In genomic region chr21:44455524-44456206, GRCh38 we compare ENCODE assay signal across 2 cellular contexts.
TF ChIP-seq lines count a peak whose summit lies in the region.

No MANE protein-coding gene starts in this region.

TF ChIP-seq in HEK293, 187 proteins besides CTCF, POLR2A, EP300 and RAD21 (continued from another document):
- TF ChIP-seq, protein P1, sequence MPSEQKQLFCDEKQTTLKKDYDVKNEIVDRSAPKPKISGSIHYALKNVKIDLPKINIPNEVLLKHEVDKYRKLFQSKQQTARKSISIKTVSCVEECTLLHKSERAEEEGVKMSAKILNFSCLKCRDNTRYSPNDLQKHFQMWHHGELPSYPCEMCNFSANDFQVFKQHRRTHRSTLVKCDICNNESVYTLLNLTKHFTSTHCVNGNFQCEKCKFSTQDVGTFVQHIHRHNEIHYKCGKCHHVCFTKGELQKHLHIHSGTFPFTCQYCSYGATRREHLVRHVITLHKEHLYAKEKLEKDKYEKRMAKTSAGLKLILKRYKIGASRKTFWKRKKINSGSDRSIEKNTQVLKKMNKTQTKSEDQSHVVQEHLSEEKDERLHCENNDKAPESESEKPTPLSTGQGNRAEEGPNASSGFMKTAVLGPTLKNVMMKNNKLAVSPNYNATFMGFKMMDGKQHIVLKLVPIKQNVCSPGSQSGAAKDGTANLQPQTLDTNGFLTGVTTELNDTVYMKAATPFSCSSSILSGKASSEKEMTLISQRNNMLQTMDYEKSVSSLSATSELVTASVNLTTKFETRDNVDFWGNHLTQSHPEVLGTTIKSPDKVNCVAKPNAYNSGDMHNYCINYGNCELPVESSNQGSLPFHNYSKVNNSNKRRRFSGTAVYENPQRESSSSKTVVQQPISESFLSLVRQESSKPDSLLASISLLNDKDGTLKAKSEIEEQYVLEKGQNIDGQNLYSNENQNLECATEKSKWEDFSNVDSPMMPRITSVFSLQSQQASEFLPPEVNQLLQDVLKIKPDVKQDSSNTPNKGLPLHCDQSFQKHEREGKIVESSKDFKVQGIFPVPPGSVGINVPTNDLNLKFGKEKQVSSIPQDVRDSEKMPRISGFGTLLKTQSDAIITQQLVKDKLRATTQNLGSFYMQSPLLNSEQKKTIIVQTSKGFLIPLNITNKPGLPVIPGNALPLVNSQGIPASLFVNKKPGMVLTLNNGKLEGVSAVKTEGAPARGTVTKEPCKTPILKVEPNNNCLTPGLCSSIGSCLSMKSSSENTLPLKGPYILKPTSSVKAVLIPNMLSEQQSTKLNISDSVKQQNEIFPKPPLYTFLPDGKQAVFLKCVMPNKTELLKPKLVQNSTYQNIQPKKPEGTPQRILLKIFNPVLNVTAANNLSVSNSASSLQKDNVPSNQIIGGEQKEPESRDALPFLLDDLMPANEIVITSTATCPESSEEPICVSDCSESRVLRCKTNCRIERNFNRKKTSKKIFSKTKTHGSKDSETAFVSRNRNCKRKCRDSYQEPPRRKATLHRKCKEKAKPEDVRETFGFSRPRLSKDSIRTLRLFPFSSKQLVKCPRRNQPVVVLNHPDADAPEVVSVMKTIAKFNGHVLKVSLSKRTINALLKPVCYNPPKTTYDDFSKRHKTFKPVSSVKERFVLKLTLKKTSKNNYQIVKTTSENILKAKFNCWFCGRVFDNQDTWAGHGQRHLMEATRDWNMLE (tag by site-specific recombination; conservative IDR thresholded peaks at IDR 0.05; ENCODE audit: low read depth): no peak
- TF ChIP-seq BCL11B (tag by site-specific recombination; IDR thresholded peaks at IDR 0.05; ENCODE audit: low read depth): no peak
- peak; percentile 88 for TF ChIP-seq ZBTB8A (tag by site-specific recombination; IDR thresholded peaks at IDR 0.05)

TF ChIP-seq in HepG2, 621 proteins besides CTCF, POLR2A, EP300 and RAD21 (continued from another document and continues in another):
- 0 out of 2 replicates have a peak, but pooled peaks have one; percentile 18 for TF ChIP-seq ZNF543 (CRISPR knock-in tag; IDR thresholded peaks at IDR 0.05)
- no peak for TF ChIP-seq FUBP1 (CRISPR knock-in tag; IDR thresholded peaks at IDR 0.05; ENCODE audit: borderline replicate concordance)
- no peak for TF ChIP-seq ZNF362 (CRISPR knock-in tag; IDR thresholded peaks at IDR 0.05; ENCODE audit: borderline replicate concordance)
- 0 out of 2 replicates have a peak, but pooled peaks have one; percentile 51 for TF ChIP-seq SALL2 (CRISPR knock-in tag; IDR thresholded peaks at IDR 0.05)
- TF ChIP-seq GATA4 (IDR thresholded peaks at IDR 0.05; ENCODE audit: borderline replicate concordance, low read depth): no peak
- 0 out of 2 replicates have a peak, but pooled peaks have one; percentile 35 for TF ChIP-seq ZNF142 (CRISPR knock-in tag; IDR thresholded peaks at IDR 0.05)
- no peak for TF ChIP-seq SRF (IDR thresholded peaks at IDR 0.05; ENCODE audit: low read depth, low read length)
- TF ChIP-seq ZNF263 (CRISPR knock-in tag; IDR thresholded peaks at IDR 0.05): 0 out of 2 replicates have a peak, but pooled peaks have one; percentile 32
- TF ChIP-seq STAG1 (CRISPR knock-in tag; IDR thresholded peaks at IDR 0.05): peak; percentile 44
- TF ChIP-seq SP4 (CRISPR knock-in tag; IDR thresholded peaks at IDR 0.05): 0 out of 2 replicates have a peak, but pooled peaks have one; percentile 15
- TF ChIP-seq, protein P2, sequence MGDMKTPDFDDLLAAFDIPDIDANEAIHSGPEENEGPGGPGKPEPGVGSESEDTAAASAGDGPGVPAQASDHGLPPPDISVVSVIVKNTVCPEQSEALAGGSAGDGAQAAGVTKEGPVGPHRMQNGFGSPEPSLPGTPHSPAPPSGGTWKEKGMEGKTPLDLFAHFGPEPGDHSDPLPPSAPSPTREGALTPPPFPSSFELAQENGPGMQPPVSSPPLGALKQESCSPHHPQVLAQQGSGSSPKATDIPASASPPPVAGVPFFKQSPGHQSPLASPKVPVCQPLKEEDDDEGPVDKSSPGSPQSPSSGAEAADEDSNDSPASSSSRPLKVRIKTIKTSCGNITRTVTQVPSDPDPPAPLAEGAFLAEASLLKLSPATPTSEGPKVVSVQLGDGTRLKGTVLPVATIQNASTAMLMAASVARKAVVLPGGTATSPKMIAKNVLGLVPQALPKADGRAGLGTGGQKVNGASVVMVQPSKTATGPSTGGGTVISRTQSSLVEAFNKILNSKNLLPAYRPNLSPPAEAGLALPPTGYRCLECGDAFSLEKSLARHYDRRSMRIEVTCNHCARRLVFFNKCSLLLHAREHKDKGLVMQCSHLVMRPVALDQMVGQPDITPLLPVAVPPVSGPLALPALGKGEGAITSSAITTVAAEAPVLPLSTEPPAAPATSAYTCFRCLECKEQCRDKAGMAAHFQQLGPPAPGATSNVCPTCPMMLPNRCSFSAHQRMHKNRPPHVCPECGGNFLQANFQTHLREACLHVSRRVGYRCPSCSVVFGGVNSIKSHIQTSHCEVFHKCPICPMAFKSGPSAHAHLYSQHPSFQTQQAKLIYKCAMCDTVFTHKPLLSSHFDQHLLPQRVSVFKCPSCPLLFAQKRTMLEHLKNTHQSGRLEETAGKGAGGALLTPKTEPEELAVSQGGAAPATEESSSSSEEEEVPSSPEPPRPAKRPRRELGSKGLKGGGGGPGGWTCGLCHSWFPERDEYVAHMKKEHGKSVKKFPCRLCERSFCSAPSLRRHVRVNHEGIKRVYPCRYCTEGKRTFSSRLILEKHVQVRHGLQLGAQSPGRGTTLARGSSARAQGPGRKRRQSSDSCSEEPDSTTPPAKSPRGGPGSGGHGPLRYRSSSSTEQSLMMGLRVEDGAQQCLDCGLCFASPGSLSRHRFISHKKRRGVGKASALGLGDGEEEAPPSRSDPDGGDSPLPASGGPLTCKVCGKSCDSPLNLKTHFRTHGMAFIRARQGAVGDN (CRISPR knock-in tag; IDR thresholded peaks at IDR 0.05): peak; percentile 84
- TF ChIP-seq MXD4 (CRISPR knock-in tag; IDR thresholded peaks at IDR 0.05): 0 out of 2 replicates have a peak, but pooled peaks have one; percentile 25
- TF ChIP-seq KDM1A (CRISPR knock-in tag; IDR thresholded peaks at IDR 0.05): no peak
- TF ChIP-seq CHD2 (IDR thresholded peaks at IDR 0.05; ENCODE audit: low read depth, low read length): no peak
- no peak for TF ChIP-seq REXO4 (CRISPR knock-in tag; IDR thresholded peaks at IDR 0.05; ENCODE audit: borderline replicate concordance)
- TF ChIP-seq ZNF264 (CRISPR knock-in tag; IDR thresholded peaks at IDR 0.05): no peak
- no peak for TF ChIP-seq E2F2 (CRISPR knock-in tag; IDR thresholded peaks at IDR 0.05; ENCODE audit: borderline replicate concordance)
- TF ChIP-seq JDP2 (CRISPR knock-in tag; IDR thresholded peaks at IDR 0.05; ENCODE audit: borderline replicate concordance): no peak
- TF ChIP-seq, protein P3, sequence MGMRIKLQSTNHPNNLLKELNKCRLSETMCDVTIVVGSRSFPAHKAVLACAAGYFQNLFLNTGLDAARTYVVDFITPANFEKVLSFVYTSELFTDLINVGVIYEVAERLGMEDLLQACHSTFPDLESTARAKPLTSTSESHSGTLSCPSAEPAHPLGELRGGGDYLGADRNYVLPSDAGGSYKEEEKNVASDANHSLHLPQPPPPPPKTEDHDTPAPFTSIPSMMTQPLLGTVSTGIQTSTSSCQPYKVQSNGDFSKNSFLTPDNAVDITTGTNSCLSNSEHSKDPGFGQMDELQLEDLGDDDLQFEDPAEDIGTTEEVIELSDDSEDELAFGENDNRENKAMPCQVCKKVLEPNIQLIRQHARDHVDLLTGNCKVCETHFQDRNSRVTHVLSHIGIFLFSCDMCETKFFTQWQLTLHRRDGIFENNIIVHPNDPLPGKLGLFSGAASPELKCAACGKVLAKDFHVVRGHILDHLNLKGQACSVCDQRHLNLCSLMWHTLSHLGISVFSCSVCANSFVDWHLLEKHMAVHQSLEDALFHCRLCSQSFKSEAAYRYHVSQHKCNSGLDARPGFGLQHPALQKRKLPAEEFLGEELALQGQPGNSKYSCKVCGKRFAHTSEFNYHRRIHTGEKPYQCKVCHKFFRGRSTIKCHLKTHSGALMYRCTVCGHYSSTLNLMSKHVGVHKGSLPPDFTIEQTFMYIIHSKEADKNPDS (CRISPR knock-in tag; IDR thresholded peaks at IDR 0.05): no peak
- no peak for TF ChIP-seq NFE2 (CRISPR knock-in tag; IDR thresholded peaks at IDR 0.05)
- TF ChIP-seq POGZ (CRISPR knock-in tag; IDR thresholded peaks at IDR 0.05): no peak
- peak; percentile 55; the same call in 1 of the 2 replicates for TF ChIP-seq ZFY (CRISPR knock-in tag; IDR thresholded peaks at IDR 0.05)
- 0 out of 2 replicates have a peak, but pooled peaks have one; percentile 16 for TF ChIP-seq KAT8 (CRISPR knock-in tag; IDR thresholded peaks at IDR 0.05)
- TF ChIP-seq RBFOX2 (IDR thresholded peaks at IDR 0.05; ENCODE audit: low read depth, low read length): peak; percentile 52; the same call in 1 of the 2 replicates
- TF ChIP-seq ZNF331 (CRISPR knock-in tag; IDR thresholded peaks at IDR 0.05): no peak
- 0 out of 2 replicates have a peak, but pooled peaks have one; percentile 42 for TF ChIP-seq ARNTL (CRISPR knock-in tag; IDR thresholded peaks at IDR 0.05)
- TF ChIP-seq, protein P4, sequence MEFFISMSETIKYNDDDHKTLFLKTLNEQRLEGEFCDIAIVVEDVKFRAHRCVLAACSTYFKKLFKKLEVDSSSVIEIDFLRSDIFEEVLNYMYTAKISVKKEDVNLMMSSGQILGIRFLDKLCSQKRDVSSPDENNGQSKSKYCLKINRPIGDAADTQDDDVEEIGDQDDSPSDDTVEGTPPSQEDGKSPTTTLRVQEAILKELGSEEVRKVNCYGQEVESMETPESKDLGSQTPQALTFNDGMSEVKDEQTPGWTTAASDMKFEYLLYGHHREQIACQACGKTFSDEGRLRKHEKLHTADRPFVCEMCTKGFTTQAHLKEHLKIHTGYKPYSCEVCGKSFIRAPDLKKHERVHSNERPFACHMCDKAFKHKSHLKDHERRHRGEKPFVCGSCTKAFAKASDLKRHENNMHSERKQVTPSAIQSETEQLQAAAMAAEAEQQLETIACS (CRISPR knock-in tag; IDR thresholded peaks at IDR 0.05): peak; percentile 77
- no peak for TF ChIP-seq CCAR2 (optimal IDR thresholded peaks at IDR 0.05; ENCODE audit: low read depth, low read length)
